Comparison of ENCODE assay signal across 15 cellular contexts in genomic region chr12:30908389-30909087, GRCh38. TPM values are rescaled to one million over a fixed set of nuclear protein-coding genes. Genes with fewer than 3 reads are reported as not detected.
DNase-seq lines count a peak whose midpoint lies in the region; ATAC-seq, FAIRE-seq and TF ChIP-seq lines count a peak whose summit lies in the region.
"Had no signal": no experiment of that assay in that cellular context is flagged by ENCODE, and none has a peak within 500 bp of the region (broad histone marks: within the 10 kb centered on the region; RNA-seq: fewer than 3 reads in every experiment).

No MANE protein-coding gene starts in this region.

- H3K27ac ChIP-seq in AG04450 (ENCODE audit: low read depth, low read length), result peak overlapping the region; percentile 31
- H3K27ac ChIP-seq in astrocyte (ENCODE audit: low read depth, low read length), result no peak overlapping the region
- H3K27ac ChIP-seq: cardiac muscle cell, thyroid gland had no signal

- H3K9ac ChIP-seq in astrocyte (ENCODE audit: low read length), result no peak overlapping the region

- no peak overlapping the region for H3K4me2 ChIP-seq in astrocyte (ENCODE audit: low read length)

- POLR2A ChIA-PET in AG04450 (lab: Yijun Ruan, JAX), result interaction anchor here (0.6 kb wide), 1 partner anchor 182 kb away, joined by 3 read pairs; no protein-coding TSS in a partner anchor

- H3K4me1 Mint-ChIP-seq in astrocyte (ENCODE audit: low read depth, unreplicated experiment) (peaks cover 11% of the 10 kb centered on the region), mesothelial cell of epicardium (peaks cover 19% of the 10 kb centered on the region)

- ATAC-seq in HG03342 (IDR thresholded peaks at IDR 0.05; ENCODE audit: unreplicated experiment) (no peak), GM18907 (IDR thresholded peaks at IDR 0.05; ENCODE audit: unreplicated experiment) (no peak)

- no peak overlapping the region for H3K4me3 ChIP-seq in AG04450 (ENCODE audit: low read depth, low read length)
- H3K4me3 ChIP-seq in HFF-Myc (replicated peaks; ENCODE audit: low read depth, low read length), result no peak overlapping the region
- no peak overlapping the region for H3K4me3 ChIP-seq in astrocyte (ENCODE audit: insufficient read depth, low read depth, low read length)
- H3K4me3 ChIP-seq: cardiac muscle cell, heart right ventricle, thyroid gland had no signal

- no peaks in the 10 kb centered on the region for H3K36me3 ChIP-seq in astrocyte (ENCODE audit: insufficient read depth, low read length)
- H3K36me3 ChIP-seq: cardiac muscle cell, heart right ventricle, thyroid gland had no signal

- H3K79me2 ChIP-seq in astrocyte (ENCODE audit: insufficient read depth, low read length), result no peaks in the 10 kb centered on the region

- H3K36me3 Mint-ChIP-seq in astrocyte (ENCODE audit: low read depth, unreplicated experiment) (no peaks in the 10 kb centered on the region), mesothelial cell of epicardium (no peaks in the 10 kb centered on the region)

- peaks cover 2% of the 10 kb centered on the region for H3K27me3 Mint-ChIP-seq in astrocyte (ENCODE audit: low read depth, unreplicated experiment)
- H3K27me3 Mint-ChIP-seq in mesothelial cell of epicardium (ENCODE audit: low read depth), result no peaks in the 10 kb centered on the region

- H3K9me3 Mint-ChIP-seq in astrocyte (ENCODE audit: unreplicated experiment) (no peaks in the 10 kb centered on the region), mesothelial cell of epicardium (no peaks in the 10 kb centered on the region)

- DNase-seq in AG04450 (ENCODE audit: low read depth, low spot score), result peak; percentile 60
- DNase-seq in HFF-Myc (ENCODE audit: extremely low read depth, low read depth), result peak; percentile 97
- DNase-seq in astrocyte (ENCODE audit: low read depth), result peak; percentile 79
- DNase-seq in mesothelial cell of epicardium (ENCODE audit: low spot score in 2 of 2, unreplicated experiment in 2 of 2), result no peak
- DNase-seq in NK-92 (lab: John Stamatoyannopoulos, UW; ENCODE audit: unreplicated experiment), result no peak
- DNase-seq in GDM1 (lab: John Stamatoyannopoulos, UW), result no peak
- DNase-seq: heart right ventricle, thyroid gland had no signal

- no peaks in the 10 kb centered on the region for H4K20me1 ChIP-seq in astrocyte (ENCODE audit: insufficient read depth, low read length)

- CTCF ChIA-PET in AG04450 (lab: Charles Lee), result interaction anchor here (0.6 to 0.8 kb wide), 2 partner anchors 10 to 102 kb away, joined by 3 to 4 read pairs; no protein-coding TSS in a partner anchor

- TF ChIP-seq CTCF in AG04450 (IDR thresholded peaks at IDR 0.05; ENCODE audit: low read depth, low read length) (no peak), HFF-Myc (IDR thresholded peaks at IDR 0.05; ENCODE audit: low read depth, low read length, missing control alignments) (no peak), astrocyte (IDR thresholded peaks at IDR 0.05; ENCODE audit: insufficient read depth, low read depth, low read length) (no peak), mesothelial cell of epicardium (IDR thresholded peaks at IDR 0.05; ENCODE audit: unreplicated experiment) (no peak)

- no peak overlapping the region for H2AFZ ChIP-seq in astrocyte (ENCODE audit: low read depth, low read length)

- H3K4me1 ChIP-seq in astrocyte (ENCODE audit: insufficient read depth, low read length), result no peaks in the 10 kb centered on the region
- H3K4me1 ChIP-seq: thyroid gland had no signal

- no peaks in the 10 kb centered on the region for H3K9me3 ChIP-seq in AG04450 (ENCODE audit: control insufficient read depth, insufficient read depth, low read length)
- no peaks in the 10 kb centered on the region for H3K9me3 ChIP-seq in astrocyte (ENCODE audit: insufficient read depth, low read depth, low read length)
- H3K9me3 ChIP-seq: heart right ventricle, thyroid gland had no signal

- H3K27me3 ChIP-seq in AG04450 (ENCODE audit: control insufficient read depth, insufficient read depth, low read length), result no peaks in the 10 kb centered on the region
- H3K27me3 ChIP-seq in astrocyte (ENCODE audit: insufficient read depth, low read length), result no peaks in the 10 kb centered on the region
- H3K27me3 ChIP-seq: cardiac muscle cell, thyroid gland had no signal

- FAIRE-seq in astrocyte (lab: Jason Lieb, UNC), result peak; percentile 58
- FAIRE-seq: H1 had no signal

- no peak overlapping the region for H3K27ac Mint-ChIP-seq in astrocyte (ENCODE audit: unreplicated experiment)
- peak overlapping the region; percentile 80 for H3K27ac Mint-ChIP-seq in mesothelial cell of epicardium

- no peak overlapping the region for H3K4me3 Mint-ChIP-seq in astrocyte (ENCODE audit: unreplicated experiment)
- no peak overlapping the region for H3K4me3 Mint-ChIP-seq in mesothelial cell of epicardium

RNA-seq across cellular contexts. Expression of gene TSPAN11, which starts 18.0 kb away (rescaled TPM):
- 0.37 and 0.78 TPM in 2 replicates for polyA plus RNA-seq in AG04450 (2011; rRNA removed)
- polyA minus RNA-seq in AG04450 (2011; rRNA and poly(A)+ RNA removed), result 0.70 and 1.1 TPM in 2 replicates
- total RNA-seq in astrocyte, result 9.5 and 12.4 TPM in 2 replicates
- 19.7 to 20.6 TPM (median 19.8 TPM) in 3 replicates for total RNA-seq in mesothelial cell of epicardium
- total RNA-seq: HT-29; NCI-H460; T-helper 1 cell treated with Interleukin-12 subunit alpha and Interleukin-12 subunit beta and Interleukin-4 antibody, amounts not matched to agents 30 ng/mL and 1 ng/mL, for 36 hours had no signal

Comparison
In these comparisons a context has a peak if more than half of its experiments do, and no peak if none do; other contexts are left out.
1. DNase-seq: peak in AG04450 (single experiment), HFF-Myc (single experiment) and astrocyte (single experiment); none in mesothelial cell of epicardium (0 of 2), NK-92 (single experiment) and GDM1 (single experiment).